16 cellular contexts compared by ENCODE assay signal in the genomic region with DNA sequence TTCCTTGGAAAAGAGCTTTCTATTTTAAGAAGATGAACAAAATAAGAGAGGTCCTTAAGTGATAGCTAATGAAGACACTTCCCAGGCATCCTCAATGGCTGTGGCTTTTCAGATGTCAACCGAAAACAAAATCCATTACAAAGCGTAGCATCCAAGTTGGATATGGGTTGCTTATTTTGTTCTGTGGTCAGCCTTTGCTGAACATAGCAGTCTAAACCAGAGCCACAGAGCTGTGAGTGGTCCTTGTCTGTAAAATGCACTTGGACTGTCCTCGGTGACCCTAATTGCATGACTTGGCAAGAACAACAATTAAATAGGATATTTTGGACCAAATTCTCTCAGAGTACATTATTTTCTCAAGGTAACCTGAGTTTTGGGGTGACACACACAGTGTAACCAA. TPM values are rescaled to one million over a fixed set of nuclear protein-coding genes. Genes with fewer than 3 reads are reported as not detected.
"Had no signal": no experiment of that assay in that cellular context is flagged by ENCODE, and none has a peak within 500 bp of the region (broad histone marks: within the 10 kb centered on the region; RNA-seq: fewer than 3 reads in every experiment).

No MANE protein-coding gene starts in this region.

- H3K27ac Mint-ChIP-seq: activated CD4-positive, alpha-beta T cell treated with anti-CD3 and anti-CD28 coated beads, Interleukin-2, amount 10 ng/mL, durations not matched to agents 7 days and 5 days; neural progenitor cell had no signal

- FAIRE-seq: colon, kidney, pancreas had no signal

- H3K27me3 ChIP-seq: cardiac muscle cell, pancreas, stomach had no signal

- H3K4me1 ChIP-seq: left ventricle myocardium inferior, neural progenitor cell had no signal

- H3K4me3 Mint-ChIP-seq: activated CD4-positive, alpha-beta T cell treated with anti-CD3 and anti-CD28 coated beads, Interleukin-2, amount 10 ng/mL, durations not matched to agents 7 days and 5 days; neural progenitor cell had no signal

- H3K9me3 ChIP-seq: left ventricle myocardium inferior, pancreas, stomach, tibial nerve had no signal

- DNase-seq: activated CD4-positive, alpha-beta T cell treated with anti-CD3 and anti-CD28 coated beads, Interleukin-2, amount 10 ng/mL, durations not matched to agents 7 days and 5 days; activated naive CD4-positive, alpha-beta T cell; anterior cingulate cortex; hippocampal formation; kidney; left ventricle myocardium inferior; pancreas; stimulated activated CD4-positive, alpha-beta T cell treated with anti-CD3 and anti-CD28 coated beads, Interleukin-12 subunit alpha, Interleukin-12 subunit beta, amount 100 ng/mL, for 4 hours; stimulated activated CD4-positive, alpha-beta T cell treated with anti-CD3 and anti-CD28 coated beads, Interleukin-2, amount 100 ng/mL, for 24 hours; stomach had no signal

- H3K4me3 ChIP-seq: cardiac muscle cell, left ventricle myocardium inferior, neural progenitor cell, pancreas, stomach, tibial nerve had no signal

- H3K36me3 ChIP-seq: cardiac muscle cell, left ventricle myocardium inferior, neural progenitor cell, pancreas, stomach, tibial nerve had no signal

- H3K36me3 Mint-ChIP-seq: neural progenitor cell had no signal

- H3K9me3 Mint-ChIP-seq: activated CD4-positive, alpha-beta T cell treated with anti-CD3 and anti-CD28 coated beads, Interleukin-2, amount 10 ng/mL, durations not matched to agents 7 days and 5 days; neural progenitor cell had no signal

- H3K27ac ChIP-seq: cardiac muscle cell, neural progenitor cell, pancreas had no signal

- ATAC-seq: esophagus mucosa, pancreas had no signal

RNA-seq across cellular contexts. Expression of a gene that starts 10.4 kb away (rescaled TPM):
- total RNA-seq: mesenteric fat pad had no signal
